ENCODE assay signal across 8 cellular contexts in the genomic region with DNA sequence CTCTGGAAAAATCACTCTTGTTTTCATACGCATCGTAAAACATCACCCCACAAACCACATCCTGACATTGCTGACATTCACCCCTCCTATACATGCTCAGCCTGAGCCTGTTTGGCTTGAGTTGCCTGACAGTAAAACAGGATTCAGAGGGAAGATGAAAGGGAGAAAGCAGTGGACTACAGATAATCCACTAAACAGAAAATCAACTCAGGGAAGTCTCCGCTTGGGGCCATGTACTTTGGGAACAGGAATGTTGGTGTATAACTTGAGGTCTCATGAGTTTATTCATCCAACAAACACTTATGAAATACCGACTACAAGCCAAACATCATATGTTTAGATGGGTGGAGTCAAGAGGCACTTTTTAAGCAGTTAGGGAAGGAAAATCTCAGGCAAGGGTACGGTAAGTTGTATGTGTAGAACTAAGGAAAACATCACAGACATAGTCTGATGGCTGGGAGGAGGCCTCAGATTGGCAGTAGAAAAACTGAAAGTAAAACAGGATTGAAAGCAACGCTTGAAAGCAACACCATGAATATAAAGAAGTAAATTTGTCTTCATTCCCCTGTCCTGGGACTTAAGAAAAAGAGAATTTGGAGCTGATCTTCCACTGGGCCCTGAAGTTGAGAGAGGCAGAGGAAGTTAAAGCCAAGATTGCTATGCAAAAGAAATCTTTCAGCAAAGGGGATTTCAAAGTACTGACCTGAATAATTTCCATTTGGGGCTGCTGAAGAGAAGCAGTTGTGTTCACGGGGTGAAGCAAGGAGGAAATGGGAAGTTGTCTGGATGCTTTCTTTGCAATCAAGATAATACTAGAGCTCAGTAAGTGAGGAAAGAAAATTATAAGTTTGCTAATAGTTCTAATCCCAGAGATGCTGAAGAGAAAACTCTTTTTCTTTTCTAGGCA. TPM values are rescaled to one million over a fixed set of nuclear protein-coding genes. Genes with fewer than 3 reads are reported as not detected.
A peak's percentile ranks its signal among the peaks of the same experiment; 100 is the strongest.
DNase-seq lines count a peak whose midpoint lies in the region; TF ChIP-seq lines count a peak whose summit lies in the region.

No MANE protein-coding gene starts in this region.

- H3K27me3 Mint-ChIP-seq in HFFc6 (ENCODE audit: insufficient read depth) (no peaks in the 10 kb centered on the region), immature natural killer cell (ENCODE audit: low read depth in 3 of 3) (peaks cover 0 to 7% (median 0%) of the 10 kb centered on the region in 3 donors), chondrocyte (ENCODE audit: low read depth) (no peaks in the 10 kb centered on the region)
- H3K27me3 Mint-ChIP-seq in activated T-helper 2 cell treated with anti-CD3 and anti-CD28 coated beads, Interferon-gamma antibody, Interleukin-2, Interleukin-4, amounts not matched to agents 10 μg/mL and 5 μg/mL and 100 μg/mL, durations not matched to agents 14 hours and 24 hours and 36 hours (ENCODE audit: low read depth) = no peaks in the 10 kb centered on the region

- H3K4me1 Mint-ChIP-seq in HFFc6 (ENCODE audit: low read depth) (peaks cover 45% of the 10 kb centered on the region), immature natural killer cell (peaks cover 43 to 57% of the 10 kb centered on the region in 2 donors), chondrocyte (ENCODE audit: low read depth) (peaks cover 8% of the 10 kb centered on the region)
- H3K4me1 Mint-ChIP-seq in activated T-helper 2 cell treated with anti-CD3 and anti-CD28 coated beads, Interferon-gamma antibody, Interleukin-2, Interleukin-4, amounts not matched to agents 10 μg/mL and 5 μg/mL and 100 μg/mL, durations not matched to agents 14 hours and 24 hours and 36 hours (ENCODE audit: low read depth) = peaks cover 66% of the 10 kb centered on the region

- TF ChIP-seq CTCF in GM12875 (IDR thresholded peaks at IDR 0.05; ENCODE audit: borderline replicate concordance, insufficient read depth, low read depth, low read length) (no peak), HFFc6 (IDR thresholded peaks at IDR 0.05) (no peak), chondrocyte (IDR thresholded peaks at IDR 0.05) (no peak)

- H3K9me3 Mint-ChIP-seq in HFFc6 (no peaks in the 10 kb centered on the region), immature natural killer cell (no peaks in the 10 kb centered on the region), chondrocyte (ENCODE audit: low read depth) (no peaks in the 10 kb centered on the region)
- H3K9me3 Mint-ChIP-seq in activated T-helper 2 cell treated with anti-CD3 and anti-CD28 coated beads, Interferon-gamma antibody, Interleukin-2, Interleukin-4, amounts not matched to agents 10 μg/mL and 5 μg/mL and 100 μg/mL, durations not matched to agents 14 hours and 24 hours and 36 hours = no peaks in the 10 kb centered on the region

- H3K4me3 Mint-ChIP-seq in HFFc6 = peak overlapping the region; percentile 83
- H3K4me3 Mint-ChIP-seq in activated T-helper 2 cell treated with anti-CD3 and anti-CD28 coated beads, Interferon-gamma antibody, Interleukin-2, Interleukin-4, amounts not matched to agents 10 μg/mL and 5 μg/mL and 100 μg/mL, durations not matched to agents 14 hours and 24 hours and 36 hours (ENCODE audit: low read depth) = peak overlapping the region; percentile 82
- H3K4me3 Mint-ChIP-seq in immature natural killer cell = peak overlapping the region; percentile 81 to 88 (median 82)
- H3K4me3 Mint-ChIP-seq in chondrocyte (ENCODE audit: unreplicated experiment) = no peak overlapping the region

- peak overlapping the region; percentile 6 for H3K4me3 ChIP-seq in GM12875 (ENCODE audit: low read depth, low read length)

- H3K27ac Mint-ChIP-seq in HFFc6 = peak overlapping the region; percentile 80
- peak overlapping the region; percentile 98 for H3K27ac Mint-ChIP-seq in activated T-helper 2 cell treated with anti-CD3 and anti-CD28 coated beads, Interferon-gamma antibody, Interleukin-2, Interleukin-4, amounts not matched to agents 10 μg/mL and 5 μg/mL and 100 μg/mL, durations not matched to agents 14 hours and 24 hours and 36 hours
- H3K27ac Mint-ChIP-seq in immature natural killer cell = peak overlapping the region; percentile 95 to 98 (median 96)
- H3K27ac Mint-ChIP-seq in chondrocyte (ENCODE audit: unreplicated experiment) = no peak overlapping the region

- intact Hi-C loops in activated T-helper 2 cell treated with anti-CD3 and anti-CD28 coated beads, Interferon-gamma antibody, Interleukin-2, Interleukin-4, amounts not matched to agents 10 μg/mL and 5 μg/mL and 100 μg/mL, durations not matched to agents 14 hours and 24 hours and 36 hours (cut with micrococcal nuclease) = loop anchor here (1.0 to 10.0 kb wide), 5 partner anchors 14 to 404 kb away; a partner anchor contains a TSS

- H3K36me3 Mint-ChIP-seq in HFFc6 (ENCODE audit: low read depth) (no peaks in the 10 kb centered on the region), immature natural killer cell (peaks cover 0 to 9% (median 0%) of the 10 kb centered on the region in 3 donors), chondrocyte (ENCODE audit: low read depth) (no peaks in the 10 kb centered on the region)
- peaks cover 52% of the 10 kb centered on the region for H3K36me3 Mint-ChIP-seq in activated T-helper 2 cell treated with anti-CD3 and anti-CD28 coated beads, Interferon-gamma antibody, Interleukin-2, Interleukin-4, amounts not matched to agents 10 μg/mL and 5 μg/mL and 100 μg/mL, durations not matched to agents 14 hours and 24 hours and 36 hours (ENCODE audit: low read depth)

- DNase-seq in HFFc6 = peak; percentile 59
- peak; percentile 14 to 43 for DNase-seq in NOMO-1 (lab: John Stamatoyannopoulos, UW; ENCODE audit: unreplicated experiment in 2 of 2)
- DNase-seq in activated T-helper 2 cell treated with anti-CD3 and anti-CD28 coated beads, Interferon-gamma antibody, Interleukin-2, Interleukin-4, amounts not matched to agents 10 μg/mL and 5 μg/mL and 100 μg/mL, durations not matched to agents 14 hours and 24 hours and 36 hours (ENCODE audit: low spot score) = peak; percentile 64
- peak; percentile 63 to 72 (median 71) for DNase-seq in immature natural killer cell
- DNase-seq in stimulated activated CD8-positive, alpha-beta memory T cell treated with anti-CD3 and anti-CD28 coated beads, Interleukin-7, amount 100 ng/mL, for 1 hour (ENCODE audit: low read depth in 2 of 2) = peak; percentile 19 to 35
- DNase-seq in NCI-H2171 treated with DMSO at 0.1 percent for 48 hours (lab: John Stamatoyannopoulos, UW) = no peak
- no peak for DNase-seq in chondrocyte (ENCODE audit: low spot score)

RNA-seq across cellular contexts. Expression of a gene that starts 28.8 kb away (rescaled TPM):
- total RNA-seq in HFFc6 (2021; fragmentation: NEBNext Ultra II Directional; extraction: Animal tissue kit (Norgen Biotek cat#: 25700)) = 1 to 10 TPM; 1.2 to 5.8 (median 4.5) TPM
- total RNA-seq in activated T-helper 2 cell treated with anti-CD3 and anti-CD28 coated beads, Interferon-gamma antibody, Interleukin-2, Interleukin-4, amounts not matched to agents 10 μg/mL and 5 μg/mL and 100 μg/mL, durations not matched to agents 14 hours and 24 hours and 36 hours = 27.6 and 28.8 TPM in 2 replicates
- under 1 TPM in 1 of 3 donors, not detected in 2; 0.14 TPM for polyA plus RNA-seq in immature natural killer cell
- 0.05 to 0.41 TPM in 2 of 3 replicates, not detected in the other for total RNA-seq in chondrocyte

Comparison
In these comparisons a context has a peak if more than half of its experiments do, and no peak if none do; other contexts are left out.
1. DNase-seq: peak in HFFc6 (single experiment), NOMO-1 (2 of 2), activated T-helper 2 cell treated with anti-CD3 and anti-CD28 coated beads, Interferon-gamma antibody, Interleukin-2, Interleukin-4, amounts not matched to agents 10 μg/mL and 5 μg/mL and 100 μg/mL, durations not matched to agents 14 hours and 24 hours and 36 hours (single experiment), immature natural killer cell (3 of 3) and stimulated activated CD8-positive, alpha-beta memory T cell treated with anti-CD3 and anti-CD28 coated beads, Interleukin-7, amount 100 ng/mL, for 1 hour (2 of 2); none in NCI-H2171 treated with DMSO at 0.1 percent for 48 hours (single experiment) and chondrocyte (single experiment).